ENCODE assay signal across 34 cellular contexts in genomic region chr4:133960975-133961374, GRCh38.
"Had no signal": no experiment of that assay in that cellular context is flagged by ENCODE, and none has a peak within 500 bp of the region (broad histone marks: within the 10 kb centered on the region; RNA-seq: fewer than 3 reads in every experiment).

No MANE protein-coding gene starts in this region.

- H3K4me1 ChIP-seq: ascending aorta had no signal

- H3K4me2 ChIP-seq: PC-9 had no signal

- H2AFZ ChIP-seq: PC-9 had no signal

- H3K4me3 ChIP-seq: ascending aorta, PC-9 had no signal

- H3K27me3 ChIP-seq: ascending aorta had no signal

- ATAC-seq: activated T-cell treated with anti-CD3 and anti-CD28 coated beads, Interleukin-2, amount 50 U/mL, for 72 hours; activated T-helper 17 cell treated with anti-CD3 and anti-CD28 coated beads, Interleukin-2, amount 50 U/mL, for 72 hours; Right ventricle myocardium inferior had no signal

- H3K36me3 ChIP-seq: ascending aorta had no signal

- H3K27ac ChIP-seq: ascending aorta, PC-9, RWPE1, VCaP had no signal

- DNase-seq: activated B cell treated with CpG ODN at 0.5 μM for 24 hours; activated CD4-positive, alpha-beta memory T cell treated with anti-CD3 and anti-CD28 coated beads for 36 hours; activated CD4-positive, alpha-beta T cell treated with anti-CD3 and anti-CD28 coated beads for 4 hours; activated CD4-positive, alpha-beta T cell treated with anti-CD3 and anti-CD28 coated beads, Interleukin-2, amount 50 U/mL, for 1 hour; activated CD4-positive, CD25-positive, alpha-beta regulatory T cell treated with anti-CD3 and anti-CD28 coated beads, Interleukin-2, amount 50 U/mL, for 72 hours; activated CD8-positive, alpha-beta memory T cell treated with anti-CD3 and anti-CD28 coated beads, Interleukin-2, amount 50 U/mL, for 4 hours; activated effector memory CD4-positive, alpha-beta T cell treated with anti-CD3 and anti-CD28 coated beads, Interleukin-2, amount 50 U/mL, for 16 hours; activated naive CD4-positive, alpha-beta T cell treated with Interleukin-2 at 50 U/mL for 16 hours; activated naive CD8-positive, alpha-beta T cell treated with anti-CD3 and anti-CD28 coated beads, Interleukin-2, amount 10 ng/mL, durations not matched to agents 7 days and 5 days; activated T-cell treated with anti-CD3 and anti-CD28 coated beads, Interleukin-2, amount 50 U/mL, for 72 hours; amygdala; Kasumi-1; KBM-7; NCI-H1092 treated with DMSO at 0.1 percent for 48 hours; NCI-H1417; NCI-H146; NCI-H187; NCI-H2029 treated with DMSO at 0.1 percent for 48 hours; NCI-H2107; NCI-H2171; NCI-H510A; NCI-H526; NCI-H748 treated with DMSO at 0.1 percent for 48 hours; PC-9; SIG-M5; SW 1271; T-helper 1 cell; T-helper 2 cell; T-helper 9 cell had no signal
